8 cellular contexts compared by ENCODE assay signal in the genomic region with DNA sequence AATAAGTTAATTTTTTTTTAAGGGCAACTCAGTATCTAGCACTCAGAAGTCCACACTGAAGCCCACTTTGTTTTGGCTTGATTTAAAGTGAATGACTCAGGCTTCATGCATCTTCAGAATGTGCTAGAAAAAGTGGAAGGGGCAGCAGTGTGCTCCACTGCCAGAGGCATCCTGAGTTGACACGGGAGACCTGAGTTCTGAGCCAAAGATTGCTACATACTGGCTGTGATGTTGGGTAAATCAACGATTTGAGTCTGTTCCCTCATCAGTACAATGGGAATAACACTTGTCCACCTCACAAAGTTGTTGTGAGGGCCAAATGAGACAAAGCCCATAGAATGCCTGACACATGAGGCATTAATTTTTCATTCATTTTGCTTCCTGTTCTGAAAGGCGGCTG. TPM values are rescaled to one million over a fixed set of nuclear protein-coding genes. Genes with fewer than 3 reads are reported as not detected.
DNase-seq lines count a peak whose midpoint lies in the region; ATAC-seq and TF ChIP-seq lines count a peak whose summit lies in the region.

No MANE protein-coding gene starts in this region.

- DNase-seq in DMS53 (lab: John Stamatoyannopoulos, UW), result peak; percentile 54
- no peak for DNase-seq in DMS53 treated with DMSO at 0.1 percent for 48 hours (lab: John Stamatoyannopoulos, UW; ENCODE audit: unreplicated experiment)
- peak; percentile 72 to 89 for DNase-seq in SW 1271 (lab: John Stamatoyannopoulos, UW)
- DNase-seq in fibroblast of lung (ENCODE audit: low read depth in 2 of 2), result peak; percentile 95 to 96
- DNase-seq in non-pigmented ciliary epithelial cell (ENCODE audit: low read depth), result peak; percentile 85
- no peak for DNase-seq in GM20000 (ENCODE audit: low spot score)

- H3K4me2 ChIP-seq in fibroblast of lung (ENCODE audit: extremely low read depth, insufficient read depth, low read length), result peak overlapping the region; percentile 64

- no peaks in the 10 kb centered on the region for H3K9me3 ChIP-seq in fibroblast of lung (ENCODE audit: control insufficient read depth, insufficient read depth, low read depth, low read length)

- TF ChIP-seq CTCF in fibroblast of lung (conservative IDR thresholded peaks at IDR 0.05 in 1 of 2, IDR thresholded peaks at IDR 0.05 in 1 of 2; ENCODE audit: low read depth in 1 of 2, low read length in 2 of 2) (no peak), GM20000 (IDR thresholded peaks at IDR 0.05; ENCODE audit: extremely low read depth, missing control alignments) (no peak)

- ATAC-seq in HG03460 (IDR thresholded peaks at IDR 0.05; ENCODE audit: unreplicated experiment) (no peak), HG02759 (IDR thresholded peaks at IDR 0.05; ENCODE audit: unreplicated experiment) (no peak)

- peaks cover 38% of the 10 kb centered on the region for H3K36me3 ChIP-seq in fibroblast of lung (ENCODE audit: control insufficient read depth, insufficient read depth, low read length)

- peak overlapping the region; percentile 99 for H3K27ac ChIP-seq in fibroblast of lung (ENCODE audit: insufficient read depth, low read length)

- H3K27me3 ChIP-seq in fibroblast of lung (ENCODE audit: control insufficient read depth, insufficient read depth, low read length), result no peaks in the 10 kb centered on the region

- H3K79me2 ChIP-seq in fibroblast of lung (ENCODE audit: control insufficient read depth, insufficient read depth, low read length), result no peaks in the 10 kb centered on the region

- H3K9ac ChIP-seq in fibroblast of lung (ENCODE audit: insufficient read depth, low read length), result peak overlapping the region; percentile 72

- H3K4me1 ChIP-seq in fibroblast of lung (ENCODE audit: control insufficient read depth, extremely low read depth, insufficient read depth, low read length), result peaks cover 34% of the 10 kb centered on the region

- H3K4me3 ChIP-seq in fibroblast of lung (replicated peaks in 1 of 4; ENCODE audit: control extremely low read depth in 1 of 4, insufficient read depth in 1 of 4, low read depth in 3 of 4, low read length in 4 of 4), result peak overlapping the region in 3 of 4 experiments; percentile 4 to 14 (median 14)

- H4K20me1 ChIP-seq in fibroblast of lung (ENCODE audit: control insufficient read depth, extremely low read depth, insufficient read depth, low read length), result no peaks in the 10 kb centered on the region

- no peak overlapping the region for H2AFZ ChIP-seq in fibroblast of lung (ENCODE audit: low read length)

RNA-seq across cellular contexts. Expression of gene TMEM43, which starts 19.0 kb away (rescaled TPM):
- total RNA-seq in fibroblast of lung, result 87.1 and 114 TPM in 2 replicates
- 116 and 180 TPM in 2 replicates for polyA plus RNA-seq in fibroblast of lung
- 77.4 and 119 TPM in 2 replicates for polyA plus RNA-seq in fibroblast of lung (2012)
- polyA minus RNA-seq in fibroblast of lung (ENCODE audit: low replicate concordance), result 179 and 201 TPM in 2 replicates

RNA-seq across cellular contexts. Expression of gene CHCHD4, which starts 19.2 kb away (rescaled TPM):
- 15.9 and 16.3 TPM in 2 replicates for total RNA-seq in fibroblast of lung
- polyA plus RNA-seq in fibroblast of lung, result 12.7 and 14.7 TPM in 2 replicates
- polyA plus RNA-seq in fibroblast of lung (2012), result 9.6 and 12.4 TPM in 2 replicates
- polyA minus RNA-seq in fibroblast of lung (ENCODE audit: low replicate concordance), result 2.0 TPM in 1 of 2 replicates, not detected in the other

RNA-seq across cellular contexts. Expression of gene XPC, which starts 34.6 kb away (rescaled TPM):
- 64.5 and 95.6 TPM in 2 replicates for total RNA-seq in fibroblast of lung
- polyA plus RNA-seq in fibroblast of lung, result 18.4 and 19.0 TPM in 2 replicates
- 25.8 and 29.0 TPM in 2 replicates for polyA plus RNA-seq in fibroblast of lung (2012)
- polyA minus RNA-seq in fibroblast of lung (ENCODE audit: low replicate concordance), result 24.4 and 26.2 TPM in 2 replicates

RNA-seq across cellular contexts. Expression of gene LSM3, which starts 34.8 kb away (rescaled TPM):
- 5.1 and 5.9 TPM in 2 replicates for total RNA-seq in fibroblast of lung
- 14.9 and 20.0 TPM in 2 replicates for polyA plus RNA-seq in fibroblast of lung
- polyA plus RNA-seq in fibroblast of lung (2012), result 17.8 and 21.3 TPM in 2 replicates
- 0.44 and 3.1 TPM in 2 replicates for polyA minus RNA-seq in fibroblast of lung (ENCODE audit: low replicate concordance)

Comparison
In these comparisons a context has a peak if more than half of its experiments do, and no peak if none do; other contexts are left out.
1. DNase-seq: peak in DMS53 (single experiment), SW 1271 (2 of 2), fibroblast of lung (2 of 2) and non-pigmented ciliary epithelial cell (single experiment); none in DMS53 treated with DMSO at 0.1 percent for 48 hours (single experiment) and GM20000 (single experiment).